In genomic region chr1:155969377-155969791, GRCh38 we compare ENCODE assay signal across 11 cellular contexts. TPM values are rescaled to one million over a fixed set of nuclear protein-coding genes. Genes with fewer than 3 reads are reported as not detected.
A peak's percentile ranks its signal among the peaks of the same experiment; 100 is the strongest.
DNase-seq lines count a peak whose midpoint lies in the region; FAIRE-seq and TF ChIP-seq lines count a peak whose summit lies in the region.
"Had no signal": no experiment of that assay in that cellular context is flagged by ENCODE, and none has a peak within 500 bp of the region (broad histone marks: within the 10 kb centered on the region; RNA-seq: fewer than 3 reads in every experiment).

No MANE protein-coding gene starts in this region.

- no peak overlapping the region for H3K4me2 ChIP-seq in endothelial cell of umbilical vein (ENCODE audit: insufficient read depth, low read length)

- peaks cover 69% of the 10 kb centered on the region for H3K79me2 ChIP-seq in endothelial cell of umbilical vein (ENCODE audit: control insufficient read depth, insufficient read depth, low read length)

- peaks cover 49 to 79% of the 10 kb centered on the region in 2 donors for H3K36me3 Mint-ChIP-seq in CD4-positive, alpha-beta memory T cell

- FAIRE-seq in endothelial cell of umbilical vein (lab: Jason Lieb, UNC): no peak
- no peak for FAIRE-seq in GM19239 (lab: Jason Lieb, UNC)

- intact Hi-C loops in CD4-positive, alpha-beta memory T cell (cut with micrococcal nuclease): no loop called here
- intact Hi-C loops in endothelial cell of umbilical vein (cut with micrococcal nuclease) (loop anchor here (10.0 kb wide), 1 partner anchor 165 kb away; no protein-coding TSS in a partner anchor), posterior cingulate gyrus (cut with DNase I) (no loop called here)

- no peaks in the 10 kb centered on the region for H3K9me1 ChIP-seq in endothelial cell of umbilical vein (replicated peaks; ENCODE audit: control insufficient read depth, extremely low read depth, insufficient read depth, low read length)

- POLR2A ChIA-PET in CD4-positive, alpha-beta memory T cell (lab: Charles Lee; ENCODE audit: partially characterized antibody): interaction anchor here (4.4 to 12.2 kb wide), 2 partner anchors 9 to 35 kb away, joined by 21 to 199 read pairs; partner anchors contain the start of genes ARHGEF2 and KHDC4
- POLR2A ChIA-PET in endothelial cell of umbilical vein (lab: Charles Lee): no interaction called here

- TF ChIP-seq CTCF in endothelial cell of umbilical vein (IDR thresholded peaks at IDR 0.05; ENCODE audit: extremely low read depth in 1 of 2, insufficient read depth in 1 of 2, low read depth in 1 of 2, low read length in 2 of 2): no peak

- no peak for TF ChIP-seq POLR2A in endothelial cell of umbilical vein (IDR thresholded peaks at IDR 0.05; ENCODE audit: low read depth, low read length)

- no peak overlapping the region for H3K9ac ChIP-seq in endothelial cell of umbilical vein (replicated peaks; ENCODE audit: extremely low read depth, insufficient read depth, low read length)

- H3K4me1 Mint-ChIP-seq in CD4-positive, alpha-beta memory T cell: peaks cover 63 to 86% (median 77%) of the 10 kb centered on the region in 4 donors

- H3K36me3 ChIP-seq in CD4-positive, alpha-beta memory T cell (ENCODE audit: insufficient read depth, low read length): peaks cover 71% of the 10 kb centered on the region
- H3K36me3 ChIP-seq in SJCRH30 (peaks cover 49% of the 10 kb centered on the region), endothelial cell of umbilical vein (ENCODE audit: control insufficient read depth in 2 of 2, extremely low read depth in 1 of 2, insufficient read depth in 2 of 2, low read length in 2 of 2) (peaks cover 11 to 26% of the 10 kb centered on the region in 2 experiments)

- no peaks in the 10 kb centered on the region for H3K9me3 ChIP-seq in CD4-positive, alpha-beta memory T cell (ENCODE audit: control insufficient read depth in 1 of 2, low read length in 2 of 2)
- no peaks in the 10 kb centered on the region for H3K9me3 ChIP-seq in SJCRH30 (replicated peaks)
- H3K9me3 ChIP-seq in endothelial cell of umbilical vein (replicated peaks; ENCODE audit: control insufficient read depth, insufficient read depth, low read length): no peaks in the 10 kb centered on the region

- peak overlapping the region; percentile 81 to 96 (median 93) for H3K27ac Mint-ChIP-seq in CD4-positive, alpha-beta memory T cell

- no peak for DNase-seq in CD4-positive, alpha-beta memory T cell
- DNase-seq in SJCRH30 (no peak), endothelial cell of umbilical vein (ENCODE audit: low read depth, low spot score) (no peak), posterior cingulate gyrus (peak in 9 of 10 donors; percentile 28 to 95 (median 66)), GM19239 (ENCODE audit: insufficient read length, low spot score) (no peak), DMS79 (lab: John Stamatoyannopoulos, UW) (no peak), NCI-H345 treated with DMSO at 0.1 percent for 48 hours (lab: John Stamatoyannopoulos, UW; ENCODE audit: unreplicated experiment) (no peak)
- DNase-seq in stimulated activated naive CD4-positive, alpha-beta T cell treated with Interleukin-2 at 50 U/mL for 16 hours (lab: John Stamatoyannopoulos, UW): no peak
- DNase-seq: NCI-H1417 treated with DMSO at 0.1 percent for 48 hours, T-helper 9 cell had no signal

- peak overlapping the region in 7 of 8 donors; percentile 26 to 88 (median 66) for H3K4me3 Mint-ChIP-seq in CD4-positive, alpha-beta memory T cell

- BruUV-seq in endothelial cell of umbilical vein (replicated peaks; lab: Mats Ljungman, UMichigan): no TSS peak

- no peaks in the 10 kb centered on the region for H3K27me3 ChIP-seq in CD4-positive, alpha-beta memory T cell (ENCODE audit: insufficient read depth, low read length)
- no peaks in the 10 kb centered on the region for H3K27me3 ChIP-seq in SJCRH30
- H3K27me3 ChIP-seq in endothelial cell of umbilical vein (ENCODE audit: control insufficient read depth in 2 of 2, insufficient read depth in 2 of 2, low read length in 2 of 2): no peaks in the 10 kb centered on the region

- peak overlapping the region; percentile 44 for H3K27ac ChIP-seq in CD4-positive, alpha-beta memory T cell (ENCODE audit: low read depth, low read length)
- H3K27ac ChIP-seq in SJCRH30 (peak overlapping the region; percentile 91), endothelial cell of umbilical vein (ENCODE audit: insufficient read depth, low read depth, low read length) (peak overlapping the region; percentile 44)

- peaks cover 83% of the 10 kb centered on the region for H3K4me1 ChIP-seq in CD4-positive, alpha-beta memory T cell (ENCODE audit: insufficient read depth, low read length)
- H3K4me1 ChIP-seq in SJCRH30: peaks cover 52% of the 10 kb centered on the region
- peaks cover 68% of the 10 kb centered on the region for H3K4me1 ChIP-seq in endothelial cell of umbilical vein (ENCODE audit: control insufficient read depth, extremely low read depth, insufficient read depth, low read length)

- no peaks in the 10 kb centered on the region for H4K20me1 ChIP-seq in endothelial cell of umbilical vein (replicated peaks; ENCODE audit: control insufficient read depth, extremely low read depth, insufficient read depth, low read length)

- H3K9me3 Mint-ChIP-seq in CD4-positive, alpha-beta memory T cell: no peaks in the 10 kb centered on the region

- dilution Hi-C loops in endothelial cell of umbilical vein (cut with MboI; ENCODE audit: extremely low pct_ligation_motif_present, low sequenced_read_pairs): no loop called here

- H3K27me3 Mint-ChIP-seq in CD4-positive, alpha-beta memory T cell: no peaks in the 10 kb centered on the region

- no peak overlapping the region for H3K4me3 ChIP-seq in CD4-positive, alpha-beta memory T cell (ENCODE audit: low read length in 2 of 2)
- H3K4me3 ChIP-seq in SJCRH30: no peak overlapping the region
- H3K4me3 ChIP-seq in endothelial cell of umbilical vein (replicated peaks in 1 of 3; ENCODE audit: insufficient read depth in 1 of 3, low read depth in 1 of 3, low read length in 3 of 3): no peak overlapping the region

- no peak overlapping the region for H2AFZ ChIP-seq in endothelial cell of umbilical vein (ENCODE audit: low read depth, low read length)

- CTCF ChIA-PET in CD4-positive, alpha-beta memory T cell (lab: Charles Lee; ENCODE audit: partially characterized antibody): interaction anchor here (1.6 to 1.9 kb wide), 2 partner anchors 10 to 12 kb away, joined by 4 to 6 read pairs; partner anchors contain the start of gene ARHGEF2
- CTCF ChIA-PET in endothelial cell of umbilical vein (lab: Charles Lee): interaction anchor here (1.7 to 5.5 kb wide), 2 partner anchors 8 to 11 kb away, joined by 8 to 40 read pairs; partner anchors contain the start of gene ARHGEF2

RNA-seq across cellular contexts. Expression of gene ARHGEF2, which starts 9.0 kb away (rescaled TPM):
- 100 to 1,000 TPM; 190 to 198 TPM for total RNA-seq in CD4-positive, alpha-beta memory T cell
- 10 to 100 TPM in 1 of 2 donors, 1 to 10 TPM in 1; 6.7 to 30.4 TPM for polyA plus RNA-seq in CD4-positive, alpha-beta memory T cell
- 152 and 167 TPM in 2 replicates for total RNA-seq in SJCRH30 (2014; rRNA removed; shearing (Covaris generic))
- 110 and 118 TPM in 2 replicates for total RNA-seq in endothelial cell of umbilical vein
- 59.2 and 62.0 TPM in 2 replicates for polyA plus RNA-seq in endothelial cell of umbilical vein
- 67.4 and 113 TPM in 2 replicates for polyA plus RNA-seq in endothelial cell of umbilical vein (2011; cell fraction: cytosol; rRNA removed)
- polyA plus RNA-seq in endothelial cell of umbilical vein (2011; cell fraction: nucleus; rRNA removed): 270 and 317 TPM in 2 replicates
- 50.9 and 52.8 TPM in 2 replicates for polyA plus RNA-seq in endothelial cell of umbilical vein (2012)
- polyA minus RNA-seq in endothelial cell of umbilical vein: 81.5 and 92.0 TPM in 2 replicates
- 29.1 TPM for polyA minus RNA-seq in endothelial cell of umbilical vein (2011; cell fraction: cytosol; rRNA and poly(A)+ RNA removed)
- polyA minus RNA-seq in endothelial cell of umbilical vein (2011; cell fraction: nucleus; rRNA and poly(A)+ RNA removed): 55.2 and 62.7 TPM in 2 replicates

RNA-seq across cellular contexts. Expression of gene RXFP4, which starts 27.9 kb away (rescaled TPM):
- not detected for total RNA-seq in CD4-positive, alpha-beta memory T cell
- polyA plus RNA-seq in CD4-positive, alpha-beta memory T cell: under 1 TPM in 1 of 2 donors, not detected in 1; 0.91 TPM
- total RNA-seq in SJCRH30 (2014; rRNA removed; shearing (Covaris generic)): 0.08 TPM in 1 of 2 replicates, not detected in the other
- not detected in 2 replicates for total RNA-seq in endothelial cell of umbilical vein
- not detected in 2 replicates for polyA plus RNA-seq in endothelial cell of umbilical vein
- polyA plus RNA-seq in endothelial cell of umbilical vein (2011; cell fraction: cytosol; rRNA removed): not detected in 2 replicates
- not detected in 2 replicates for polyA plus RNA-seq in endothelial cell of umbilical vein (2011; cell fraction: nucleus; rRNA removed)
- not detected in 2 replicates for polyA plus RNA-seq in endothelial cell of umbilical vein (2012)
- polyA minus RNA-seq in endothelial cell of umbilical vein: not detected in 2 replicates
- polyA minus RNA-seq in endothelial cell of umbilical vein (2011; cell fraction: cytosol; rRNA and poly(A)+ RNA removed): not detected
- 0.34 TPM in 1 of 2 replicates, not detected in the other for polyA minus RNA-seq in endothelial cell of umbilical vein (2011; cell fraction: nucleus; rRNA and poly(A)+ RNA removed)
- total RNA-seq: cerebellum had no signal

RNA-seq across cellular contexts. Expression of gene KHDC4, which starts 35.2 kb away (rescaled TPM):
- 100 to 1,000 TPM; 127 to 134 TPM for total RNA-seq in CD4-positive, alpha-beta memory T cell
- polyA plus RNA-seq in CD4-positive, alpha-beta memory T cell: 1 to 10 TPM; 5.5 to 9.4 TPM
- total RNA-seq in SJCRH30 (2014; rRNA removed; shearing (Covaris generic)): 36.4 and 52.1 TPM in 2 replicates
- 54.1 and 55.6 TPM in 2 replicates for total RNA-seq in endothelial cell of umbilical vein
- 47.9 and 48.6 TPM in 2 replicates for polyA plus RNA-seq in endothelial cell of umbilical vein
- polyA plus RNA-seq in endothelial cell of umbilical vein (2011; cell fraction: cytosol; rRNA removed): 22.4 and 25.5 TPM in 2 replicates
- 123 and 207 TPM in 2 replicates for polyA plus RNA-seq in endothelial cell of umbilical vein (2011; cell fraction: nucleus; rRNA removed)
- polyA plus RNA-seq in endothelial cell of umbilical vein (2012): 19.8 and 29.0 TPM in 2 replicates
- 75.4 and 81.4 TPM in 2 replicates for polyA minus RNA-seq in endothelial cell of umbilical vein
- 50.2 TPM for polyA minus RNA-seq in endothelial cell of umbilical vein (2011; cell fraction: cytosol; rRNA and poly(A)+ RNA removed)
- polyA minus RNA-seq in endothelial cell of umbilical vein (2011; cell fraction: nucleus; rRNA and poly(A)+ RNA removed): 68.0 and 96.9 TPM in 2 replicates

RNA-seq across cellular contexts. Expression of gene SSR2, which starts 51.4 kb away (rescaled TPM):
- 100 to 1,000 TPM; 252 to 276 TPM for total RNA-seq in CD4-positive, alpha-beta memory T cell
- 100 to 1,000 TPM; 349 to 442 TPM for polyA plus RNA-seq in CD4-positive, alpha-beta memory T cell
- total RNA-seq in SJCRH30 (2014; rRNA removed; shearing (Covaris generic)): 170 and 183 TPM in 2 replicates
- 339 and 362 TPM in 2 replicates for total RNA-seq in endothelial cell of umbilical vein
- 1,337 and 1,787 TPM in 2 replicates for polyA plus RNA-seq in endothelial cell of umbilical vein
- 1,307 and 1,533 TPM in 2 replicates for polyA plus RNA-seq in endothelial cell of umbilical vein (2011; cell fraction: cytosol; rRNA removed)
- 531 and 557 TPM in 2 replicates for polyA plus RNA-seq in endothelial cell of umbilical vein (2011; cell fraction: nucleus; rRNA removed)
- 362 and 401 TPM in 2 replicates for polyA plus RNA-seq in endothelial cell of umbilical vein (2012)
- polyA minus RNA-seq in endothelial cell of umbilical vein: 780 and 932 TPM in 2 replicates
- 99.6 TPM for polyA minus RNA-seq in endothelial cell of umbilical vein (2011; cell fraction: cytosol; rRNA and poly(A)+ RNA removed)
- 84.7 and 121 TPM in 2 replicates for polyA minus RNA-seq in endothelial cell of umbilical vein (2011; cell fraction: nucleus; rRNA and poly(A)+ RNA removed)

RNA-seq across cellular contexts. Expression of gene RIT1, which starts 58.2 kb away (rescaled TPM):
- total RNA-seq in CD4-positive, alpha-beta memory T cell: 10 to 100 TPM; 45.0 to 48.0 TPM
- polyA plus RNA-seq in CD4-positive, alpha-beta memory T cell: 10 to 100 TPM; 14.1 to 20.4 TPM
- 19.4 and 26.0 TPM in 2 replicates for total RNA-seq in SJCRH30 (2014; rRNA removed; shearing (Covaris generic))
- 46.4 and 47.8 TPM in 2 replicates for total RNA-seq in endothelial cell of umbilical vein
- polyA plus RNA-seq in endothelial cell of umbilical vein: 52.0 and 65.5 TPM in 2 replicates
- polyA plus RNA-seq in endothelial cell of umbilical vein (2011; cell fraction: cytosol; rRNA removed): 56.2 and 62.6 TPM in 2 replicates
- 41.7 and 45.6 TPM in 2 replicates for polyA plus RNA-seq in endothelial cell of umbilical vein (2011; cell fraction: nucleus; rRNA removed)
- polyA plus RNA-seq in endothelial cell of umbilical vein (2012): 36.1 and 37.2 TPM in 2 replicates
- 79.4 and 130 TPM in 2 replicates for polyA minus RNA-seq in endothelial cell of umbilical vein
- 15.1 TPM for polyA minus RNA-seq in endothelial cell of umbilical vein (2011; cell fraction: cytosol; rRNA and poly(A)+ RNA removed)
- polyA minus RNA-seq in endothelial cell of umbilical vein (2011; cell fraction: nucleus; rRNA and poly(A)+ RNA removed): 21.7 and 35.0 TPM in 2 replicates

Comparison
In these comparisons a context has a peak if more than half of its experiments do, and no peak if none do; other contexts are left out.
1. DNase-seq: peak in posterior cingulate gyrus (9 of 10); none in CD4-positive, alpha-beta memory T cell (0 of 5), SJCRH30 (0 of 2), endothelial cell of umbilical vein (single experiment), GM19239 (single experiment), DMS79 (single experiment), NCI-H345 treated with DMSO at 0.1 percent for 48 hours (single experiment) and stimulated activated naive CD4-positive, alpha-beta T cell treated with Interleukin-2 at 50 U/mL for 16 hours (single experiment).
2. Peak in every context shown above with its lines, with median percentiles within 50 percentile points of each other: H3K27ac ChIP-seq.